ENCODE assay signal across 1 cellular context in genomic region chr16:74667215-74667765, GRCh38.
TF ChIP-seq lines count a peak whose summit lies in the region.

No MANE protein-coding gene starts in this region.

TF ChIP-seq in GM12878, 131 proteins besides CTCF, POLR2A, EP300 and RAD21:
- TF ChIP-seq CHD1 (IDR thresholded peaks at IDR 0.05; ENCODE audit: low read depth, low read length) (no peak), SUPT20H (IDR thresholded peaks at IDR 0.05; ENCODE audit: borderline replicate concordance, control insufficient read depth, low read depth, low read length) (no peak), SKIL (IDR thresholded peaks at IDR 0.05; ENCODE audit: low read depth, poor library complexity, severe bottlenecking) (no peak), FOXK2 (IDR thresholded peaks at IDR 0.05) (no peak), NBN (IDR thresholded peaks at IDR 0.05) (no peak), IKZF1 (conservative IDR thresholded peaks at IDR 0.05) (peak; percentile 9; the same call in 1 of the 2 replicates), MEF2A (IDR thresholded peaks at IDR 0.05; ENCODE audit: insufficient read depth, low read depth, low read length) (0 out of 2 replicates have a peak, but pooled peaks have one; percentile 0), NRF1 (conservative IDR thresholded peaks at IDR 0.05; ENCODE audit: low read depth, low read length) (no peak), NKRF (conservative IDR thresholded peaks at IDR 0.05) (peak; percentile 83), ETV6 (conservative IDR thresholded peaks at IDR 0.05 in 1 of 2, IDR thresholded peaks at IDR 0.05 in 1 of 2; ENCODE audit: borderline replicate concordance in 1 of 2, low read depth in 1 of 2) (no peak), E2F8 (IDR thresholded peaks at IDR 0.05; ENCODE audit: low read depth, partially characterized antibody) (peak; percentile 20), PAX5 (IDR thresholded peaks at IDR 0.05; ENCODE audit: borderline replicate concordance, low read depth, low read length) (no peak), ZBTB40 (IDR thresholded peaks at IDR 0.05; ENCODE audit: borderline replicate concordance) (peak; percentile 71; the same call in 1 of the 2 replicates), RAD51 (IDR thresholded peaks at IDR 0.05) (no peak), IKZF2 (IDR thresholded peaks at IDR 0.05) (0 out of 4 replicates have a peak, but pooled peaks of 1 of the 2 experiments have one; percentile 22), YY1 (IDR thresholded peaks at IDR 0.05; ENCODE audit: low read depth, low read length) (no peak), TBL1XR1 (IDR thresholded peaks at IDR 0.05; ENCODE audit: low read depth, low read length) (no peak), ZNF274 (IDR thresholded peaks at IDR 0.05; ENCODE audit: insufficient read depth, insufficient read length) (no peak), MXI1 (IDR thresholded peaks at IDR 0.05; ENCODE audit: low read depth, low read length) (no peak; the same call in 1 of the 2 replicates), HCFC1 (IDR thresholded peaks at IDR 0.05; ENCODE audit: low read length) (no peak; the same call in 1 of the 2 replicates), IRF5 (IDR thresholded peaks at IDR 0.05; ENCODE audit: borderline replicate concordance) (no peak)
TF ChIP-seq in GM12878: peak in this region for 6.
